ENCODE assay signal across 19 cellular contexts in the genomic region with DNA sequence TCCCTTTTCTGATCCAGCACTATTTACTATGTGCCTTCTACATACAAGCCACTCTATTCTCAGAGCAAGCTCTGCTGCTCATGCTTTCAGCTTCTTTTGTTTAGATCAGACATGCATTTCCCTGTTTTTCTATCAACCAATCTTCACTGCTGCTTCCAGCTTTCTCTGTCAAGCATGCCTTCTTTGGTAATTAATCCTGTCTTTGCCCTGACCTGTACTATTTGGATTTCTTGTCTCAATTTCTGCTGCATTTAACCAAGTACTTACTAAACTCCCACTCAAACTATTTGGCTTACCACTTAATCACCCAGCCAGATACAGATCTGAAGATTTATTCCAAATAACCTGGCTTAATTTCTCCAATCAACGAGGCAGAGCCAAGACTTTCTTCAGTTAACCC. TPM values are rescaled to one million over a fixed set of nuclear protein-coding genes. Genes with fewer than 3 reads are reported as not detected.
A peak's percentile ranks its signal among the peaks of the same experiment; 100 is the strongest.
DNase-seq lines count a peak whose midpoint lies in the region; ATAC-seq and TF ChIP-seq lines count a peak whose summit lies in the region.
"Had no signal": no experiment of that assay in that cellular context is flagged by ENCODE, and none has a peak within 500 bp of the region (broad histone marks: within the 10 kb centered on the region; RNA-seq: fewer than 3 reads in every experiment).

No MANE protein-coding gene starts in this region.

- CTCF ChIA-PET in Caco-2 (lab: Charles Lee) = no interaction called here
- CTCF ChIA-PET in activated CD4-positive, alpha-beta memory T cell treated with anti-CD3 and anti-CD28 coated beads for 36 hours (lab: Charles Lee) = no interaction called here

- H3K4me1 Mint-ChIP-seq in Caco-2 (ENCODE audit: low read depth, unreplicated experiment) = peaks cover 13% of the 10 kb centered on the region
- peaks cover 28% of the 10 kb centered on the region for H3K4me1 Mint-ChIP-seq in neural crest cell
- H3K4me1 Mint-ChIP-seq in activated CD4-positive, alpha-beta memory T cell treated with anti-CD3 and anti-CD28 coated beads for 36 hours (ENCODE audit: low read depth) = no peaks in the 10 kb centered on the region
- H3K4me1 Mint-ChIP-seq: naive B cell; stimulated activated memory B cell treated with anti-CD40 and anti-IgM and Interleukin-4, amounts not matched to agents 10 μg/mL and 1 μg/mL and 100 μg/mL, for 72 hours had no signal

- DNase-seq in Caco-2 (no peak), RWPE2 (ENCODE audit: low spot score) (no peak), esophagus muscularis mucosa (ENCODE audit: extremely low spot score) (no peak), neural crest cell (ENCODE audit: low read depth, low spot score) (no peak), RKO (ENCODE audit: low spot score) (no peak), nucleus accumbens (lab: John Stamatoyannopoulos, UW) (no peak)
- no peak for DNase-seq in activated effector memory CD4-positive, alpha-beta T cell treated with Interleukin-2 at 50 U/mL for 16 hours
- DNase-seq in activated CD4-positive, alpha-beta memory T cell treated with anti-CD3 and anti-CD28 coated beads for 36 hours = no peak
- DNase-seq: activated gamma-delta T cell treated with Interleukin-2 at 50 U/mL for 16 hours; body of pancreas; effector CD4-positive, alpha-beta T cell; naive B cell; NCI-H1092; NCI-H2227 treated with DMSO at 0.1 percent for 48 hours; WERI-Rb-1 had no signal

- no peak overlapping the region for H3K4me3 ChIP-seq in Caco-2 (ENCODE audit: low read depth, low read length)
- no peak overlapping the region for H3K4me3 ChIP-seq in RWPE2 (ENCODE audit: severe bottlenecking)
- H3K4me3 ChIP-seq in esophagus muscularis mucosa = no peak overlapping the region
- H3K4me3 ChIP-seq: body of pancreas, right atrium auricular region, SK-N-MC had no signal

- no peaks in the 10 kb centered on the region for H3K9me3 ChIP-seq in Caco-2
- no peaks in the 10 kb centered on the region for H3K9me3 ChIP-seq in RWPE2 (ENCODE audit: severe bottlenecking)
- no peaks in the 10 kb centered on the region for H3K9me3 ChIP-seq in esophagus muscularis mucosa
- H3K9me3 ChIP-seq: body of pancreas, right atrium auricular region had no signal

- H3K27ac ChIP-seq in RWPE2 (ENCODE audit: poor library complexity, severe bottlenecking) (peak overlapping the region; percentile 97), esophagus muscularis mucosa (replicated peaks in 1 of 4) (peak overlapping the region; percentile 44 to 56 (median 55))
- H3K27ac ChIP-seq: SK-N-MC, WERI-Rb-1 had no signal

- intact Hi-C loops in Caco-2 (cut with micrococcal nuclease; ENCODE audit: unreplicated experiment) = no loop called here
- intact Hi-C loops in esophagus muscularis mucosa (cut with DNase I) = no loop called here
- intact Hi-C loops in activated CD4-positive, alpha-beta memory T cell treated with anti-CD3 and anti-CD28 coated beads for 36 hours (cut with micrococcal nuclease) = no loop called here

- no TSS peak for BruUV-seq in Caco-2 (replicated peaks; lab: Mats Ljungman, UMichigan)

- H3K27me3 ChIP-seq in Caco-2 (replicated peaks; ENCODE audit: control insufficient read depth, insufficient read depth, low read length) (no peaks in the 10 kb centered on the region), RWPE2 (ENCODE audit: insufficient read depth, poor library complexity, severe bottlenecking) (no peaks in the 10 kb centered on the region), esophagus muscularis mucosa (no peaks in the 10 kb centered on the region)
- H3K27me3 ChIP-seq: body of pancreas, right atrium auricular region had no signal

- no peak for ATAC-seq in RWPE2 (ENCODE audit: low read depth)
- ATAC-seq: body of pancreas; left lobe of liver; stimulated activated memory B cell treated with anti-CD40 and anti-IgM and Interleukin-4, amounts not matched to agents 10 μg/mL and 1 μg/mL and 100 μg/mL, for 72 hours had no signal

- no peak overlapping the region for H3K4me3 Mint-ChIP-seq in Caco-2 (ENCODE audit: unreplicated experiment)
- no peak overlapping the region for H3K4me3 Mint-ChIP-seq in neural crest cell
- no peak overlapping the region for H3K4me3 Mint-ChIP-seq in activated CD4-positive, alpha-beta memory T cell treated with anti-CD3 and anti-CD28 coated beads for 36 hours
- H3K4me3 Mint-ChIP-seq: naive B cell; stimulated activated memory B cell treated with anti-CD40 and anti-IgM and Interleukin-4, amounts not matched to agents 10 μg/mL and 1 μg/mL and 100 μg/mL, for 72 hours had no signal

- TF ChIP-seq CTCF in Caco-2 (IDR thresholded peaks at IDR 0.05; ENCODE audit: insufficient read depth in 1 of 2, low read depth in 1 of 2, low read length in 1 of 2, severe bottlenecking in 1 of 2, unreplicated experiment in 1 of 2) (no peak), RWPE2 (IDR thresholded peaks at IDR 0.05; ENCODE audit: poor library complexity, severe bottlenecking) (no peak), esophagus muscularis mucosa (IDR thresholded peaks at IDR 0.05) (no peak), neural crest cell (conservative IDR thresholded peaks at IDR 0.05) (no peak)

- H3K36me3 Mint-ChIP-seq in Caco-2 (ENCODE audit: insufficient read depth, unreplicated experiment) (no peaks in the 10 kb centered on the region), neural crest cell (ENCODE audit: low read depth) (peaks cover 4% of the 10 kb centered on the region)
- no peaks in the 10 kb centered on the region for H3K36me3 Mint-ChIP-seq in activated CD4-positive, alpha-beta memory T cell treated with anti-CD3 and anti-CD28 coated beads for 36 hours
- H3K36me3 Mint-ChIP-seq: naive B cell; stimulated activated memory B cell treated with anti-CD40 and anti-IgM and Interleukin-4, amounts not matched to agents 10 μg/mL and 1 μg/mL and 100 μg/mL, for 72 hours had no signal

- TF ChIP-seq POLR2A in esophagus muscularis mucosa (IDR thresholded peaks at IDR 0.05; ENCODE audit: low read depth) = no peak

- H3K9me3 Mint-ChIP-seq in Caco-2 (ENCODE audit: unreplicated experiment) (peaks cover 11% of the 10 kb centered on the region), neural crest cell (no peaks in the 10 kb centered on the region)
- no peaks in the 10 kb centered on the region for H3K9me3 Mint-ChIP-seq in activated CD4-positive, alpha-beta memory T cell treated with anti-CD3 and anti-CD28 coated beads for 36 hours
- H3K9me3 Mint-ChIP-seq: stimulated activated memory B cell treated with anti-CD40 and anti-IgM and Interleukin-4, amounts not matched to agents 10 μg/mL and 1 μg/mL and 100 μg/mL, for 72 hours had no signal

- POLR2A ChIA-PET in Caco-2 (lab: Charles Lee) = no interaction called here
- POLR2A ChIA-PET in activated CD4-positive, alpha-beta memory T cell treated with anti-CD3 and anti-CD28 coated beads for 36 hours (lab: Charles Lee) = no interaction called here

- 10% methylated on average over 1 of the region's 1 CpG for WGBS in esophagus muscularis mucosa

- H3K36me3 ChIP-seq in Caco-2 (ENCODE audit: control insufficient read depth, insufficient read depth, low read length) (no peaks in the 10 kb centered on the region), RWPE2 (ENCODE audit: low read depth) (peaks cover 68% of the 10 kb centered on the region), esophagus muscularis mucosa (peaks cover 0 to 43% (median 10%) of the 10 kb centered on the region in 4 donors)
- H3K36me3 ChIP-seq: WERI-Rb-1 had no signal

- no peak for TF ChIP-seq EP300 in esophagus muscularis mucosa (IDR thresholded peaks at IDR 0.05)

- H3K27ac Mint-ChIP-seq in Caco-2 (ENCODE audit: unreplicated experiment) (peak overlapping the region; percentile 52), neural crest cell (ENCODE audit: unreplicated experiment) (peak overlapping the region; percentile 31)
- no peak overlapping the region for H3K27ac Mint-ChIP-seq in activated CD4-positive, alpha-beta memory T cell treated with anti-CD3 and anti-CD28 coated beads for 36 hours
- H3K27ac Mint-ChIP-seq: naive B cell; stimulated activated memory B cell treated with anti-CD40 and anti-IgM and Interleukin-4, amounts not matched to agents 10 μg/mL and 1 μg/mL and 100 μg/mL, for 72 hours had no signal

- H3K27me3 Mint-ChIP-seq in Caco-2 (ENCODE audit: insufficient read depth, unreplicated experiment) = no peaks in the 10 kb centered on the region
- no peaks in the 10 kb centered on the region for H3K27me3 Mint-ChIP-seq in neural crest cell (ENCODE audit: low read depth)
- peaks cover 23% of the 10 kb centered on the region for H3K27me3 Mint-ChIP-seq in activated CD4-positive, alpha-beta memory T cell treated with anti-CD3 and anti-CD28 coated beads for 36 hours
- H3K27me3 Mint-ChIP-seq: stimulated activated memory B cell treated with anti-CD40 and anti-IgM and Interleukin-4, amounts not matched to agents 10 μg/mL and 1 μg/mL and 100 μg/mL, for 72 hours had no signal

- peaks cover 21% of the 10 kb centered on the region for H3K4me1 ChIP-seq in Caco-2
- peaks cover 52% of the 10 kb centered on the region for H3K4me1 ChIP-seq in RWPE2 (ENCODE audit: insufficient read depth, poor library complexity, severe bottlenecking)
- H3K4me1 ChIP-seq in esophagus muscularis mucosa = peaks cover 8 to 48% (median 38%) of the 10 kb centered on the region in 4 donors

RNA-seq across cellular contexts. Expression of a gene that starts 25.4 kb away (rescaled TPM):
- total RNA-seq in Caco-2 (2022) = 0.11 TPM in 1 of 2 replicates, not detected in the other
- total RNA-seq in esophagus muscularis mucosa = 10 to 100 TPM; 33.2 to 69.7 (median 43.9) TPM
- total RNA-seq in neural crest cell = 2.7 and 2.8 TPM in 2 replicates
- under 1 TPM in 1 of 2 experiments, not detected in 1; 0.10 TPM for total RNA-seq in activated CD4-positive, alpha-beta memory T cell treated with anti-CD3 and anti-CD28 coated beads for 36 hours
